18 cellular contexts compared by ENCODE assay signal in genomic region chr13:30862707-30863106, GRCh38. TPM values are rescaled to one million over a fixed set of nuclear protein-coding genes. Genes with fewer than 3 reads are reported as not detected.
DNase-seq lines count a peak whose midpoint lies in the region; ATAC-seq and TF ChIP-seq lines count a peak whose summit lies in the region.
"Had no signal": no experiment of that assay in that cellular context is flagged by ENCODE, and none has a peak within 500 bp of the region (broad histone marks: within the 10 kb centered on the region; RNA-seq: fewer than 3 reads in every experiment).

No MANE protein-coding gene starts in this region.

- no peak overlapping the region for H3K9ac ChIP-seq in H9 (ENCODE audit: extremely low read depth, insufficient read length, low read length)
- H3K9ac ChIP-seq: BLaER1 had no signal

- no peak overlapping the region for H2BK120ac ChIP-seq in H9 (ENCODE audit: low read depth, low read length, poor library complexity, severe bottlenecking)

- no peak overlapping the region for H4K5ac ChIP-seq in H9 (ENCODE audit: insufficient read length, low read depth, low read length)

- intact Hi-C loops in left lung (cut with DNase I) (no loop called here), sigmoid colon (cut with DNase I) (loop anchor here (5.0 to 10.0 kb wide), 2 partner anchors 245 to 398 kb away; partner anchors contain the start of genes HMGB1 and USPL1)

- H3K4me3 Mint-ChIP-seq in H9 (peak overlapping the region; percentile 62 to 81), brain (no peak overlapping the region)
- H3K4me3 Mint-ChIP-seq: neural crest cell; stimulated activated naive B cell treated with anti-CD40 and anti-IgM and Interleukin-4, amounts not matched to agents 10 μg/mL and 1 μg/mL and 100 μg/mL, for 72 hours had no signal

- no peaks in the 10 kb centered on the region for H3K79me2 ChIP-seq in H9 (ENCODE audit: insufficient read depth, low read length)

- no peak overlapping the region for H3K23ac ChIP-seq in H9 (ENCODE audit: insufficient read length, low read depth, low read length)

- ATAC-seq in left lung (peak; percentile 17), HG03175 (IDR thresholded peaks at IDR 0.05; ENCODE audit: unreplicated experiment) (no peak), GM21526 (IDR thresholded peaks at IDR 0.05; ENCODE audit: low FRiP score, unreplicated experiment) (no peak), GM18873 (IDR thresholded peaks at IDR 0.05; ENCODE audit: low FRiP score, unreplicated experiment) (no peak)
- ATAC-seq: PC-3; stimulated activated naive B cell treated with anti-CD40 and anti-IgM and Interleukin-4, amounts not matched to agents 10 μg/mL and 1 μg/mL and 100 μg/mL, for 72 hours had no signal

- H3K27ac ChIP-seq in H9 (ENCODE audit: insufficient read length, low read depth, low read length) (no peak overlapping the region), left lung (no peak overlapping the region), sigmoid colon (peak overlapping the region; percentile 73 to 87 (median 86))
- H3K27ac ChIP-seq: BLaER1 had no signal

- peak in 1 of 4 donors; percentile 41 for TF ChIP-seq EP300 in sigmoid colon (IDR thresholded peaks at IDR 0.05)

- TF ChIP-seq POLR2A in sigmoid colon (IDR thresholded peaks at IDR 0.05): no peak

- no peak overlapping the region for H2BK20ac ChIP-seq in H9 (ENCODE audit: low read depth, low read length, poor library complexity, severe bottlenecking)

- H3K27me3 ChIP-seq in H9 (ENCODE audit: insufficient read depth, low read length) (peaks cover 8% of the 10 kb centered on the region; the same call in 1 of the 2 replicates), left lung (peaks cover 0 to 8% of the 10 kb centered on the region in 2 donors), sigmoid colon (no peaks in the 10 kb centered on the region)
- H3K27me3 ChIP-seq: BLaER1 had no signal

- no peak overlapping the region for H2AK5ac ChIP-seq in H9 (ENCODE audit: insufficient read length, low read length)

- no peaks in the 10 kb centered on the region for H3K9me3 ChIP-seq in H9 (ENCODE audit: control insufficient read depth, low read depth, low read length)
- no peaks in the 10 kb centered on the region for H3K9me3 ChIP-seq in left lung
- H3K9me3 ChIP-seq in sigmoid colon: no peaks in the 10 kb centered on the region
- H3K9me3 ChIP-seq: BLaER1 had no signal

- no peak overlapping the region for H3K4ac ChIP-seq in H9 (ENCODE audit: low read depth, low read length)

- no peak overlapping the region for H2BK5ac ChIP-seq in H9 (ENCODE audit: insufficient read length, low read length)

- H3K27me3 Mint-ChIP-seq in H9 (ENCODE audit: low read depth): peaks cover 59% of the 10 kb centered on the region
- H3K27me3 Mint-ChIP-seq in brain: no peaks in the 10 kb centered on the region

- peaks cover 8% of the 10 kb centered on the region for H3K23me2 ChIP-seq in H9 (ENCODE audit: insufficient read length, low read depth, low read length, poor library complexity, severe bottlenecking)

- no peak overlapping the region for H3K14ac ChIP-seq in H9 (ENCODE audit: insufficient read depth, low read length)

- no peak overlapping the region for H2BK12ac ChIP-seq in H9 (ENCODE audit: insufficient read length, low read depth, low read length)

- H3K9me3 Mint-ChIP-seq in H9: no peaks in the 10 kb centered on the region; a peak in 1 of 5 replicates
- peaks cover 0 to 9% (median 4%) of the 10 kb centered on the region in 5 experiments for H3K9me3 Mint-ChIP-seq in brain
- H3K9me3 Mint-ChIP-seq: neural crest cell had no signal

- no peak overlapping the region for H3K18ac ChIP-seq in H9 (ENCODE audit: insufficient read length, low read depth, low read length)

- no CpG with 5 or more reads among the region's 17 CpGs for WGBS in H9 (ENCODE audit: extremely low coverage, insufficient read length, low lambda C conversion rate)
- 67 to 89% methylated on average over 17 of the region's 17 CpGs for WGBS in sigmoid colon, 2 donors

- peak; percentile 26; the same call in 2 of the 3 replicates for TF ChIP-seq CTCF in H9 (conservative IDR thresholded peaks at IDR 0.05)
- peak in 1 of 2 experiments; percentile 23 for TF ChIP-seq CTCF in brain (conservative IDR thresholded peaks at IDR 0.05)
- TF ChIP-seq CTCF in left lung (IDR thresholded peaks at IDR 0.05): no peak
- no peak for TF ChIP-seq CTCF in sigmoid colon (IDR thresholded peaks at IDR 0.05)

- H3K56ac ChIP-seq in H9 (ENCODE audit: insufficient read length, low read depth, low read length): no peak overlapping the region

- no peak overlapping the region for H4K8ac ChIP-seq in H9 (replicated peaks; ENCODE audit: insufficient read length, low read depth, low read length)

- H3K4me1 Mint-ChIP-seq in H9 (peaks cover 41 to 48% of the 10 kb centered on the region in 2 experiments), brain (peaks cover 63% of the 10 kb centered on the region)

- peak overlapping the region; percentile 98 for H3K4me2 ChIP-seq in H9 (ENCODE audit: insufficient read depth, insufficient read length, low read length)
- H3K4me2 ChIP-seq: BLaER1 had no signal

- no peak overlapping the region for H3T11ph ChIP-seq in H9 (ENCODE audit: low read length)

- H3K36me3 ChIP-seq in left lung: no peaks in the 10 kb centered on the region
- no peaks in the 10 kb centered on the region for H3K36me3 ChIP-seq in sigmoid colon
- H3K36me3 ChIP-seq: BLaER1 had no signal

- H3K79me1 ChIP-seq in H9 (ENCODE audit: insufficient read depth, low read depth, low read length, poor library complexity, severe bottlenecking): no peaks in the 10 kb centered on the region

- peaks cover 0 to 6% (median 0%) of the 10 kb centered on the region in 3 experiments; a peak in 2 of 7 replicates for H3K36me3 Mint-ChIP-seq in H9 (ENCODE audit: insufficient read depth in 1 of 3, low read depth in 3 of 3)
- H3K36me3 Mint-ChIP-seq in brain: no peaks in the 10 kb centered on the region

- no peak overlapping the region for H2BK15ac ChIP-seq in H9 (ENCODE audit: low read depth, low read length)

- H3K27ac Mint-ChIP-seq in H9 (no peak overlapping the region; a peak in 1 of 7 replicates), brain (peak overlapping the region in 4 of 5 experiments; percentile 19 to 80 (median 27))
- H3K27ac Mint-ChIP-seq: stimulated activated naive B cell treated with anti-CD40 and anti-IgM and Interleukin-4, amounts not matched to agents 10 μg/mL and 1 μg/mL and 100 μg/mL, for 72 hours had no signal

- H2AFZ ChIP-seq in H9 (ENCODE audit: low read length): no peak overlapping the region

- H4K91ac ChIP-seq in H9 (ENCODE audit: insufficient read length, low read depth, low read length): no peak overlapping the region

- DNase-seq in H9: no peak
- no peak for DNase-seq in left lung
- peak; percentile 85 for DNase-seq in sigmoid colon
- DNase-seq in GF-D8 (lab: John Stamatoyannopoulos, UW): no peak
- DNase-seq: activated CD4-positive, alpha-beta T cell treated with anti-CD3 and anti-CD28 coated beads, Interleukin-2, amount 50 U/mL, for 48 hours; activated gamma-delta T cell treated with Interleukin-2 at 50 U/mL for 16 hours; GDM1; NCI-H2171; PC-3; stimulated activated CD4-positive, alpha-beta T cell treated with anti-CD3 and anti-CD28 coated beads, Interleukin-1b, Interleukin-23, amount 100 ng/mL, for 48 hours; stimulated activated naive B cell treated with anti-CD40 and anti-IgM and Interleukin-4, amounts not matched to agents 10 μg/mL and 1 μg/mL and 100 μg/mL, for 72 hours; T-helper 2 cell had no signal

- H4K20me1 ChIP-seq in H9 (ENCODE audit: control insufficient read depth, insufficient read depth, insufficient read length): no peaks in the 10 kb centered on the region
- H4K20me1 ChIP-seq: BLaER1 had no signal

- H3K4me3 ChIP-seq in left lung: no peak overlapping the region
- peak overlapping the region in 1 of 4 donors; percentile 4 for H3K4me3 ChIP-seq in sigmoid colon
- H3K4me3 ChIP-seq: BLaER1 had no signal

- H3K4me1 ChIP-seq in H9 (ENCODE audit: insufficient read depth, low read length) (peaks cover 14% of the 10 kb centered on the region; the same call in 1 of the 2 replicates), left lung (peaks cover 0 to 6% of the 10 kb centered on the region in 2 donors), sigmoid colon (peaks cover 0 to 63% (median 49%) of the 10 kb centered on the region in 4 donors)
- H3K4me1 ChIP-seq: BLaER1 had no signal

RNA-seq across cellular contexts. Expression of gene MEDAG, which starts 43.4 kb away (rescaled TPM):
- total RNA-seq in H9 (2021): 0.87 and 0.88 TPM in 2 replicates
- polyA plus RNA-seq in brain (ENCODE audit: insufficient read depth, low read depth, low replicate concordance): 0.98 TPM
- 10 to 100 TPM; 10.6 to 16.5 TPM for total RNA-seq in left lung
- total RNA-seq in sigmoid colon: 10 to 100 TPM; 14.3 to 42.1 (median 20.1) TPM
- polyA plus RNA-seq in sigmoid colon: 10 to 100 TPM in 1 of 3 donors, 1 to 10 TPM in 2; 1.4 to 18.0 (median 5.0) TPM
- total RNA-seq: neural crest cell, PC-3 had no signal

Comparison
In these comparisons a context has a peak if more than half of its experiments do, and no peak if none do; other contexts are left out.
1. H3K27ac ChIP-seq: peak in sigmoid colon (4 of 4); none in H9 (single experiment) and left lung (0 of 2).
2. H3K27ac Mint-ChIP-seq: peak in brain (4 of 5); none in H9 (0 of 3).
3. H3K4me3 Mint-ChIP-seq: peak in H9 (2 of 2); none in brain (0 of 5).